Comparison of ENCODE assay signal across 9 cellular contexts in genomic region chr17:27552467-27552779, GRCh38.
A peak's percentile ranks its signal among the peaks of the same experiment; 100 is the strongest.
DNase-seq lines count a peak whose midpoint lies in the region; ATAC-seq and TF ChIP-seq lines count a peak whose summit lies in the region.
"Had no signal": no experiment of that assay in that cellular context is flagged by ENCODE, and none has a peak within 500 bp of the region (broad histone marks: within the 10 kb centered on the region; RNA-seq: fewer than 3 reads in every experiment).

No MANE protein-coding gene starts in this region.

- TF ChIP-seq POLR2A in NB4 (IDR thresholded peaks at IDR 0.05; ENCODE audit: extremely low read depth, insufficient read length) = no peak

- no peak overlapping the region for H3K4me2 ChIP-seq in trophoblast cell (ENCODE audit: low read length)
- H3K4me2 ChIP-seq in OCI-LY7 (ENCODE audit: low read length) = no peak overlapping the region

- no peak overlapping the region for H4K12ac ChIP-seq in trophoblast cell (ENCODE audit: low read depth, low read length)

- no TSS peak for BruUV-seq in OCI-LY7 (replicated peaks; lab: Mats Ljungman, UMichigan)

- no peak for ATAC-seq in HG03039 (IDR thresholded peaks at IDR 0.05; ENCODE audit: unreplicated experiment)

- no peak overlapping the region for H3K9ac ChIP-seq in trophoblast cell (ENCODE audit: low read length)

- peak overlapping the region; percentile 4 for H3K4ac ChIP-seq in trophoblast cell (ENCODE audit: low read depth, low read length)

- CTCF ChIA-PET in OCI-LY7 (lab: Charles Lee; ENCODE audit: unreplicated experiment) = no interaction called here

- peak overlapping the region; percentile 20 for H3K18ac ChIP-seq in trophoblast cell (ENCODE audit: low read length)

- no peak overlapping the region for H3K4me3 ChIP-seq in NB4 (ENCODE audit: low read depth, low read length)
- no peak overlapping the region for H3K4me3 ChIP-seq in trophoblast cell (ENCODE audit: low read depth, low read length)
- no peak overlapping the region for H3K4me3 ChIP-seq in OCI-LY7 (ENCODE audit: low read depth, low read length, poor library complexity, severe bottlenecking)

- H3K79me2 ChIP-seq in trophoblast cell (ENCODE audit: control insufficient read depth, insufficient read depth, low read length, poor library complexity) (no peaks in the 10 kb centered on the region), OCI-LY7 (ENCODE audit: insufficient read depth, low read depth, low read length) (no peaks in the 10 kb centered on the region)

- no peak overlapping the region for H3K27ac ChIP-seq in trophoblast cell (ENCODE audit: low read depth, low read length)
- no peak overlapping the region for H3K27ac ChIP-seq in OCI-LY7 (ENCODE audit: low read depth, low read length, poor library complexity, severe bottlenecking)

- intact Hi-C loops in OCI-LY7 (cut with micrococcal nuclease; ENCODE audit: unreplicated experiment) = no loop called here

- H2BK5ac ChIP-seq in trophoblast cell (ENCODE audit: low read depth, low read length, poor library complexity) = no peak overlapping the region

- H2BK120ac ChIP-seq in trophoblast cell (ENCODE audit: insufficient read depth, low read length, poor library complexity) = peak overlapping the region; percentile 76

- H3K4me1 ChIP-seq in trophoblast cell (ENCODE audit: control insufficient read depth in 1 of 2, insufficient read depth in 2 of 2, low read length in 2 of 2) (peaks cover 20% of the 10 kb centered on the region in 2 experiments), OCI-LY7 (ENCODE audit: insufficient read depth, low read length, poor library complexity, severe bottlenecking) (no peaks in the 10 kb centered on the region)

- POLR2A ChIA-PET in OCI-LY7 (lab: Charles Lee) = no interaction called here

- H3K36me3 ChIP-seq in trophoblast cell (ENCODE audit: control insufficient read depth in 1 of 2, insufficient read depth in 2 of 2, low read length in 2 of 2) (peaks cover 4 to 6% of the 10 kb centered on the region in 2 experiments), OCI-LY7 (ENCODE audit: insufficient read depth, low read length) (no peaks in the 10 kb centered on the region)

- H2BK12ac ChIP-seq in trophoblast cell (ENCODE audit: low read length) = peak overlapping the region; percentile 71

- H3K79me1 ChIP-seq in trophoblast cell (ENCODE audit: low read length) = peaks cover 12% of the 10 kb centered on the region

- no peak overlapping the region for H3K23ac ChIP-seq in trophoblast cell (ENCODE audit: low read length)

- WGBS in trophoblast cell (ENCODE audit: extremely low coverage, insufficient coverage, insufficient read length) = no CpG with 5 or more reads among the region's 1 CpG

- H4K91ac ChIP-seq in trophoblast cell (ENCODE audit: low read depth, low read length) = peak overlapping the region; percentile 11

- H3K9me3 ChIP-seq in trophoblast cell (ENCODE audit: insufficient read depth, low read depth, low read length) (no peaks in the 10 kb centered on the region), OCI-LY7 (ENCODE audit: low read length) (no peaks in the 10 kb centered on the region)

- H2AK5ac ChIP-seq in trophoblast cell (ENCODE audit: low read length) = peak overlapping the region; percentile 60

- H3K27me3 ChIP-seq in trophoblast cell (ENCODE audit: insufficient read depth, low read length) = no peaks in the 10 kb centered on the region

- H3K14ac ChIP-seq in trophoblast cell (ENCODE audit: low read length) = peak overlapping the region; percentile 62

- H4K8ac ChIP-seq in trophoblast cell (ENCODE audit: low read depth, low read length) = no peak overlapping the region

- H2AFZ ChIP-seq in trophoblast cell (ENCODE audit: insufficient read depth, low read length, poor library complexity) = no peak overlapping the region
- no peak overlapping the region for H2AFZ ChIP-seq in OCI-LY7 (ENCODE audit: low read length)

- no peak for TF ChIP-seq CTCF in NB4 (IDR thresholded peaks at IDR 0.05; ENCODE audit: low read depth, low read length)
- no peak for TF ChIP-seq CTCF in OCI-LY7 (conservative IDR thresholded peaks at IDR 0.05; ENCODE audit: low read length)

- H4K20me1 ChIP-seq in OCI-LY7 (ENCODE audit: insufficient read depth, low read length) = no peaks in the 10 kb centered on the region

- H3K9me2 ChIP-seq in OCI-LY7 (ENCODE audit: insufficient read depth, low read length) = no peaks in the 10 kb centered on the region

- DNase-seq in ELF-1 (ENCODE audit: low read depth, low spot score) (peak; percentile 49), NB4 (ENCODE audit: low read depth) (peak; percentile 73), dermis blood vessel endothelial cell (peak; percentile 56), trophoblast cell (peak; percentile 71 to 78), OCI-LY7 (ENCODE audit: low spot score) (no peak)
- DNase-seq in stimulated activated CD4-positive, alpha-beta T cell treated with anti-CD3 and anti-CD28 coated beads, Interleukin-1b, Interleukin-23, amount 100 ng/mL, for 48 hours = no peak
- no peak for DNase-seq in activated CD8-positive, alpha-beta memory T cell treated with anti-CD3 and anti-CD28 coated beads, Interleukin-2, amount 50 U/mL, for 48 hours
- DNase-seq: NCI-H526 treated with DMSO at 0.1 percent for 48 hours had no signal

Comparison
In these comparisons a context has a peak if more than half of its experiments do, and no peak if none do; other contexts are left out.
1. DNase-seq: peak in ELF-1 (single experiment), NB4 (single experiment), dermis blood vessel endothelial cell (single experiment) and trophoblast cell (2 of 2); none in stimulated activated CD4-positive, alpha-beta T cell treated with anti-CD3 and anti-CD28 coated beads, Interleukin-1b, Interleukin-23, amount 100 ng/mL, for 48 hours (single experiment), OCI-LY7 (single experiment) and activated CD8-positive, alpha-beta memory T cell treated with anti-CD3 and anti-CD28 coated beads, Interleukin-2, amount 50 U/mL, for 48 hours (single experiment).